ENCODE assay signal across 16 cellular contexts in genomic region chr1:183505338-183506089, GRCh38.
"Had no signal": no experiment of that assay in that cellular context is flagged by ENCODE, and none has a peak within 500 bp of the region (broad histone marks: within the 10 kb centered on the region; RNA-seq: fewer than 3 reads in every experiment).

No MANE protein-coding gene starts in this region.

- H3K4me3 Mint-ChIP-seq: activated CD4-positive, alpha-beta T cell treated with anti-CD3 and anti-CD28 coated beads, Interleukin-2, amount 10 ng/mL, durations not matched to agents 24 days and 14 days; activated naive CD8-positive, alpha-beta T cell; activated T-cell treated with anti-CD3 and anti-CD28 coated beads, Interleukin-2, amount 50 U/mL, for 24 hours; nephron progenitor cell; stimulated activated naive CD8-positive, alpha-beta T cell treated with anti-CD3 and anti-CD28 coated beads, Interleukin-15, Interleukin-2, amounts not matched to agents 100 ng/mL and 50 ng/mL, for 24 hours; WTC11 had no signal

- H3K9me3 Mint-ChIP-seq: activated CD4-positive, alpha-beta T cell treated with anti-CD3 and anti-CD28 coated beads, Interleukin-2, amount 10 ng/mL, durations not matched to agents 24 days and 14 days; activated T-cell treated with anti-CD3 and anti-CD28 coated beads, Interleukin-2, amount 50 U/mL, for 24 hours; nephron progenitor cell; stimulated activated naive CD8-positive, alpha-beta T cell treated with anti-CD3 and anti-CD28 coated beads, Interleukin-15, Interleukin-2, amounts not matched to agents 100 ng/mL and 50 ng/mL, for 24 hours; WTC11 had no signal

- H3K4me1 Mint-ChIP-seq: nephron progenitor cell had no signal

- H3K4me1 ChIP-seq: esophagus squamous epithelium had no signal

- H3K27ac Mint-ChIP-seq: activated CD4-positive, alpha-beta T cell treated with anti-CD3 and anti-CD28 coated beads, Interleukin-2, amount 10 ng/mL, durations not matched to agents 24 days and 14 days; activated naive CD8-positive, alpha-beta T cell; activated T-cell treated with anti-CD3 and anti-CD28 coated beads, Interleukin-2, amount 50 U/mL, for 24 hours; nephron progenitor cell; stimulated activated naive CD8-positive, alpha-beta T cell treated with anti-CD3 and anti-CD28 coated beads, Interleukin-15, Interleukin-2, amounts not matched to agents 100 ng/mL and 50 ng/mL, for 24 hours; WTC11 had no signal

- H3K27ac ChIP-seq: esophagus squamous epithelium had no signal

- DNase-seq: activated CD4-positive, alpha-beta T cell treated with anti-CD3 and anti-CD28 coated beads, Interleukin-2, amount 10 ng/mL, durations not matched to agents 24 days and 14 days; activated effector memory CD4-positive, alpha-beta T cell treated with anti-CD3 and anti-CD28 coated beads, Interleukin-2, amount 50 U/mL, for 16 hours; activated T-cell treated with anti-CD3 and anti-CD28 coated beads, Interleukin-2, amount 50 U/mL, for 24 hours; anterior cingulate cortex; esophagus squamous epithelium; foreskin fibroblast; head of caudate nucleus; mammary epithelial cell; nephron progenitor cell; stimulated activated CD4-positive, alpha-beta T cell treated with anti-CD3 and anti-CD28 coated beads, Interleukin-15, amount 100 ng/mL, for 24 hours; stimulated activated CD4-positive, alpha-beta T cell treated with anti-CD3 and anti-CD28 coated beads, Interleukin-4, amount 100 ng/mL, for 24 hours; T1000 had no signal

- H3K36me3 ChIP-seq: esophagus squamous epithelium had no signal

- H3K36me3 Mint-ChIP-seq: activated naive CD8-positive, alpha-beta T cell; WTC11 had no signal

- H3K27me3 Mint-ChIP-seq: activated CD4-positive, alpha-beta T cell treated with anti-CD3 and anti-CD28 coated beads, Interleukin-2, amount 10 ng/mL, durations not matched to agents 24 days and 14 days; activated naive CD8-positive, alpha-beta T cell; activated T-cell treated with anti-CD3 and anti-CD28 coated beads, Interleukin-2, amount 50 U/mL, for 24 hours; stimulated activated naive CD8-positive, alpha-beta T cell treated with anti-CD3 and anti-CD28 coated beads, Interleukin-15, Interleukin-2, amounts not matched to agents 100 ng/mL and 50 ng/mL, for 24 hours had no signal

- H3K27me3 ChIP-seq: esophagus squamous epithelium had no signal

- ATAC-seq: left lobe of liver, WTC11 had no signal

- H3K4me3 ChIP-seq: esophagus squamous epithelium had no signal

- H3K9me3 ChIP-seq: esophagus squamous epithelium had no signal
